ENCODE assay signal across 8 cellular contexts in genomic region chr2:176269319-176270099, GRCh38. TPM values are rescaled to one million over a fixed set of nuclear protein-coding genes. Genes with fewer than 3 reads are reported as not detected.
DNase-seq lines count a peak whose midpoint lies in the region; ATAC-seq and TF ChIP-seq lines count a peak whose summit lies in the region.

MTX2 (plus strand) TSS chr2:176269442; CDS start chr2:176269630, 188 bp downstream.

- no peaks in the 10 kb centered on the region for H3K9me3 ChIP-seq in colonic mucosa

- H3K27ac ChIP-seq in colonic mucosa: peak within 1 kb of the TSS; percentile 85

- H3K4me3 ChIP-seq in BJ (ENCODE audit: low read depth, low read length) (peak within 1 kb of the TSS; percentile 61), colonic mucosa (peak within 1 kb of the TSS; percentile 88)

- H3K27me3 ChIP-seq in BJ (ENCODE audit: control insufficient read depth, insufficient read depth, low read length) (peaks cover 5% of the 10 kb centered on the region), colonic mucosa (no peaks in the 10 kb centered on the region)

- H3K4me1 ChIP-seq in colonic mucosa: no peaks in the 10 kb centered on the region

- peak within 1 kb of the TSS; percentile 78 to 94 for H3K9ac ChIP-seq in colonic mucosa (ENCODE audit: low read depth in 2 of 2, low read length in 2 of 2)

- no peaks in the 10 kb centered on the region for H3K36me3 ChIP-seq in BJ (ENCODE audit: control insufficient read depth, insufficient read depth, low read length)
- H3K36me3 ChIP-seq in colonic mucosa: no peaks in the 10 kb centered on the region

- TF ChIP-seq POLR2A in GM19193 (IDR thresholded peaks at IDR 0.05; ENCODE audit: extremely low read depth, insufficient read depth, insufficient read length): peak; percentile 94

- POLR2A ChIA-PET in BJ (lab: Charles Lee): no interaction called here

- peak; percentile 16; the same call in 1 of the 2 replicates for TF ChIP-seq CTCF in BJ (IDR thresholded peaks at IDR 0.05; ENCODE audit: insufficient read depth, low read depth, low read length)
- no peak for TF ChIP-seq CTCF in colonic mucosa (IDR thresholded peaks at IDR 0.05)

- DNase-seq in BJ (ENCODE audit: low read depth) (peak; percentile 6), NCI-H524 (lab: John Stamatoyannopoulos, UW) (peak; percentile 64 to 80), colonic mucosa (peak; percentile 82), left lobe of liver (ENCODE audit: low spot score) (peak; percentile 79)
- DNase-seq in activated CD4-positive, alpha-beta T cell treated with anti-CD3 and anti-CD28 coated beads for 48 hours: peak; percentile 81
- DNase-seq in stimulated activated CD4-positive, alpha-beta T cell treated with anti-CD3 and anti-CD28 coated beads, Interleukin-2, amount 100 ng/mL, for 48 hours: peak; percentile 66 to 71

- ATAC-seq in HG03432 (IDR thresholded peaks at IDR 0.05; ENCODE audit: unreplicated experiment) (peak; percentile 98), left lobe of liver (peak; percentile 98)

- CTCF ChIA-PET in BJ (lab: Yijun Ruan, JAX): interaction anchor here (0.8 to 1.3 kb wide), 3 partner anchors 129 to 285 kb away, joined by 3 read pairs; no protein-coding TSS in a partner anchor

- intact Hi-C loops in colonic mucosa (cut with DNase I): loop anchor here (5.0 kb wide), 1 partner anchor 127 kb away; no protein-coding TSS in a partner anchor

RNA-seq across cellular contexts. Expression of gene MTX2, which starts in this region (rescaled TPM):
- 17.7 and 31.5 TPM in 2 replicates for polyA plus RNA-seq in BJ (2011; rRNA removed)
- polyA minus RNA-seq in BJ (2011; rRNA and poly(A)+ RNA removed): 2.2 and 2.5 TPM in 2 replicates
- total RNA-seq in colonic mucosa: 10 to 100 TPM; 33.4 to 34.9 TPM
- 7.6 TPM for total RNA-seq in left lobe of liver

Comparison
In these comparisons a context has a peak if more than half of its experiments do, and no peak if none do; other contexts are left out.
1. Peak in every context shown above with its lines: DNase-seq, ATAC-seq, H3K4me3 ChIP-seq and H3K27ac ChIP-seq.
2. DNase-seq: peak in every context shown above with its lines; median percentile 82 in colonic mucosa; 81 in activated CD4-positive, alpha-beta T cell treated with anti-CD3 and anti-CD28 coated beads for 48 hours; 79 in left lobe of liver; 72 in NCI-H524; 68 in stimulated activated CD4-positive, alpha-beta T cell treated with anti-CD3 and anti-CD28 coated beads, Interleukin-2, amount 100 ng/mL, for 48 hours; 6 in BJ.